In the genomic region with DNA sequence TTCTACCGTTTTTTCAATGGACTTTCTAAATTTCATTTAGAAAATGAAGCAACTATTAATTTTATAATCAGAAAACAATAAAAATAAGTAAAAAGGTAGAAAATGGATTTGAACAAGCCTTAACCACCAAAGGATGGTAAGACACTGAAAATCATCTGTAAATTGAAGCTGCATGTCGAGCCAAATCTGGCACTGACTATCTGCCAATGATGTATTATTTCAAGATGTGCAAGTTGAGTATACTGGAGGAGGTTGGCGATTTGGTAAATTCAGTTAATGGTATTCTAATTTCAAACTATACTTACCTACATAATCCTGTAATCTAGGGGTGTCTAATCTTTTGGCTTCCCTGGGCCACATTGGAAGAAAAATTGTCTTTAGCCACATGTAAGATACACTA, we compare ENCODE assay signal across 27 cellular contexts.
"Had no signal": no experiment of that assay in that cellular context is flagged by ENCODE, and none has a peak within 500 bp of the region (broad histone marks: within the 10 kb centered on the region; RNA-seq: fewer than 3 reads in every experiment).

No MANE protein-coding gene starts in this region.

- H3K4me3 ChIP-seq: neural progenitor cell, ovary, psoas muscle, right lobe of liver, sigmoid colon, stomach, thoracic aorta, thyroid gland, tibial nerve, upper lobe of left lung, vagina had no signal

- H3K27me3 Mint-ChIP-seq: stimulated activated naive CD8-positive, alpha-beta T cell treated with anti-CD3 and anti-CD28 coated beads, Interleukin-15, Interleukin-2, amounts not matched to agents 100 ng/mL and 50 ng/mL, for 24 hours had no signal

- H3K27ac ChIP-seq: neural progenitor cell, ovary, parathyroid adenoma, psoas muscle, right lobe of liver, sigmoid colon, stomach, thoracic aorta, thyroid gland, tibial nerve, upper lobe of left lung, vagina had no signal

- H3K79me2 ChIP-seq: parathyroid adenoma had no signal

- H3K4me3 Mint-ChIP-seq: nephron; neural progenitor cell; stimulated activated effector memory CD8-positive, alpha-beta T cell treated with anti-CD3 and anti-CD28 coated beads, Interleukin-12 subunit alpha, Interleukin-12 subunit beta, amount 100 ng/mL, for 72 hours; stimulated activated naive B cell treated with anti-CD40 and anti-IgM and Interleukin-4, amounts not matched to agents 10 μg/mL and 1 μg/mL and 100 μg/mL, for 72 hours; stimulated activated naive CD8-positive, alpha-beta T cell treated with anti-CD3 and anti-CD28 coated beads, Interleukin-15, Interleukin-2, amounts not matched to agents 100 ng/mL and 50 ng/mL, for 24 hours had no signal

- H3K4me1 Mint-ChIP-seq: neural progenitor cell; stimulated activated effector memory CD8-positive, alpha-beta T cell treated with anti-CD3 and anti-CD28 coated beads, Interleukin-12 subunit alpha, Interleukin-12 subunit beta, amount 100 ng/mL, for 72 hours; stimulated activated naive B cell treated with anti-CD40 and anti-IgM and Interleukin-4, amounts not matched to agents 10 μg/mL and 1 μg/mL and 100 μg/mL, for 72 hours had no signal

- H3K27ac Mint-ChIP-seq: neural progenitor cell; progenitor cell of endocrine pancreas; stimulated activated effector memory CD8-positive, alpha-beta T cell treated with anti-CD3 and anti-CD28 coated beads, Interleukin-12 subunit alpha, Interleukin-12 subunit beta, amount 100 ng/mL, for 72 hours; stimulated activated naive B cell treated with anti-CD40 and anti-IgM and Interleukin-4, amounts not matched to agents 10 μg/mL and 1 μg/mL and 100 μg/mL, for 72 hours; stimulated activated naive CD8-positive, alpha-beta T cell treated with anti-CD3 and anti-CD28 coated beads, Interleukin-15, Interleukin-2, amounts not matched to agents 100 ng/mL and 50 ng/mL, for 24 hours had no signal

- H2AFZ ChIP-seq: neural progenitor cell, parathyroid adenoma had no signal

- H3K27me3 ChIP-seq: neural progenitor cell, ovary, right lobe of liver, sigmoid colon, stomach, thyroid gland, tibial nerve, upper lobe of left lung, vagina had no signal

- H3K4me1 ChIP-seq: neural progenitor cell, parathyroid adenoma, psoas muscle, right lobe of liver, sigmoid colon, stomach, thyroid gland, tibial nerve, upper lobe of left lung, vagina had no signal

- H3K9me3 Mint-ChIP-seq: nephron; neural progenitor cell; stimulated activated effector memory CD8-positive, alpha-beta T cell treated with anti-CD3 and anti-CD28 coated beads, Interleukin-12 subunit alpha, Interleukin-12 subunit beta, amount 100 ng/mL, for 72 hours; stimulated activated naive B cell treated with anti-CD40 and anti-IgM and Interleukin-4, amounts not matched to agents 10 μg/mL and 1 μg/mL and 100 μg/mL, for 72 hours had no signal

- H3K36me3 Mint-ChIP-seq: neural progenitor cell; stimulated activated effector memory CD8-positive, alpha-beta T cell treated with anti-CD3 and anti-CD28 coated beads, Interleukin-12 subunit alpha, Interleukin-12 subunit beta, amount 100 ng/mL, for 72 hours; stimulated activated naive B cell treated with anti-CD40 and anti-IgM and Interleukin-4, amounts not matched to agents 10 μg/mL and 1 μg/mL and 100 μg/mL, for 72 hours had no signal

- DNase-seq: occipital lobe; ovary; posterior cingulate gyrus; psoas muscle; right cardiac atrium; right lobe of liver; sigmoid colon; small intestine; stimulated activated CD4-positive, alpha-beta T cell treated with anti-CD3 and anti-CD28 coated beads, Interleukin-15, amount 100 ng/mL, for 24 hours; stimulated activated CD4-positive, alpha-beta T cell treated with anti-CD3 and anti-CD28 coated beads, Interleukin-2, amount 100 ng/mL, for 24 hours; stimulated activated CD4-positive, alpha-beta T cell treated with anti-CD3 and anti-CD28 coated beads, Interleukin-2, amount 100 ng/mL, for 48 hours; stimulated activated CD4-positive, alpha-beta T cell treated with anti-CD3 and anti-CD28 coated beads, Interleukin-4, amount 100 ng/mL, for 24 hours; stimulated activated naive B cell treated with anti-CD40 and anti-IgM and Interleukin-4, amounts not matched to agents 10 μg/mL and 1 μg/mL and 100 μg/mL, for 72 hours; stimulated activated naive CD4-positive, alpha-beta T cell treated with Interleukin-2 at 50 U/mL for 16 hours; stomach; thyroid gland; trophoblast cell; upper lobe of left lung had no signal

- H3K9ac ChIP-seq: neural progenitor cell, parathyroid adenoma had no signal

- H3K4me2 ChIP-seq: neural progenitor cell had no signal

- H3K9me3 ChIP-seq: ovary, psoas muscle, right lobe of liver, stomach, thoracic aorta, thyroid gland, tibial nerve, upper lobe of left lung, vagina had no signal

- H3K36me3 ChIP-seq: neural progenitor cell, ovary, right lobe of liver, sigmoid colon, stomach, thoracic aorta, thyroid gland, tibial nerve, upper lobe of left lung, vagina had no signal

- ATAC-seq: psoas muscle; right cardiac atrium; right lobe of liver; stimulated activated effector memory CD8-positive, alpha-beta T cell treated with anti-CD3 and anti-CD28 coated beads, Interleukin-12 subunit alpha, Interleukin-12 subunit beta, amount 100 ng/mL, for 72 hours; stimulated activated naive B cell treated with anti-CD40 and anti-IgM and Interleukin-4, amounts not matched to agents 10 μg/mL and 1 μg/mL and 100 μg/mL, for 72 hours had no signal
